ENCODE assay signal across 1 cellular context in the genomic region with DNA sequence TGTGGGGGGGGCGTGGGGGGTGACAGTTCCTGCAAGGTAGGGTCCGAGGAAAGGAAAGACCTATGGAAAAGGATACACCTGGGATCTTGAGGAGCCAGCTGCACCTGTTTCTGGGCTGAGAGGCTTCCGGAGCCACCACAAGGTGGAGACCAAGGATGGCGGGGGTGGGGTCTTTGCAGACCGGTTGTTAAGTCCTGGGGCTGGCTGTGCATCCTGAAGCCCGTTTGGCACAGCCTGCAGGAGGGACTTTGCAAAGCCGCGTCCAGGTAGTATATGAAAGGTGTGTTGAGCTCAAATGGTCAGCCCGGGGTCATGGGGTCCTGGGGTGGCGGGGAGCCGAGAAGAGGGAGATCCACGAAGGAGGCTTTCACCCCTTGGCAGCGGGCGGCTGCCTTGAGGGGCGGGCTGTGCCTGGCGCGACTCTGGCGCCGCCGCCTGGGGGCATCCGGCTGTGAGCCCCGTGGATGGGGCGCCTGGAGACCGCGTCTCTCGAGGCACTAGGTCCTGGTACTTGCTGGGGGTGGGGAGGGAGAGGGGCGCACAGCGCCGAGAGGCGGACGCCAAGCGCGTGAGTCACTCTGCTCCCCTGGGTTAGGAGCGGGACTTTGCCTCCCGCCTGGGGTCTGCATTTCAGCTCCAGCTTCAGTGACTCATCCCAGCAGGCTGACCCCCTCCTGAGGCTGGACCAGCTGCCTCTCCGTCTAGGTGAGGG.
A peak's percentile ranks its signal among the peaks of the same experiment; 100 is the strongest.
TF ChIP-seq lines count a peak whose summit lies in the region.

No MANE protein-coding gene starts in this region.

TF ChIP-seq in HEK293, 187 proteins besides CTCF, POLR2A, EP300 and RAD21 (continued from another document):
- TF ChIP-seq, protein P1, sequence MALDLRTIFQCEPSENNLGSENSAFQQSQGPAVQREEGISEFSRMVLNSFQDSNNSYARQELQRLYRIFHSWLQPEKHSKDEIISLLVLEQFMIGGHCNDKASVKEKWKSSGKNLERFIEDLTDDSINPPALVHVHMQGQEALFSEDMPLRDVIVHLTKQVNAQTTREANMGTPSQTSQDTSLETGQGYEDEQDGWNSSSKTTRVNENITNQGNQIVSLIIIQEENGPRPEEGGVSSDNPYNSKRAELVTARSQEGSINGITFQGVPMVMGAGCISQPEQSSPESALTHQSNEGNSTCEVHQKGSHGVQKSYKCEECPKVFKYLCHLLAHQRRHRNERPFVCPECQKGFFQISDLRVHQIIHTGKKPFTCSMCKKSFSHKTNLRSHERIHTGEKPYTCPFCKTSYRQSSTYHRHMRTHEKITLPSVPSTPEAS (tag by site-specific recombination; IDR thresholded peaks at IDR 0.05) = no peak
- 0 out of 2 replicates have a peak, but pooled peaks have one; percentile 6 for TF ChIP-seq ZNF600 (tag by site-specific recombination; IDR thresholded peaks at IDR 0.05)
- TF ChIP-seq, protein P2, sequence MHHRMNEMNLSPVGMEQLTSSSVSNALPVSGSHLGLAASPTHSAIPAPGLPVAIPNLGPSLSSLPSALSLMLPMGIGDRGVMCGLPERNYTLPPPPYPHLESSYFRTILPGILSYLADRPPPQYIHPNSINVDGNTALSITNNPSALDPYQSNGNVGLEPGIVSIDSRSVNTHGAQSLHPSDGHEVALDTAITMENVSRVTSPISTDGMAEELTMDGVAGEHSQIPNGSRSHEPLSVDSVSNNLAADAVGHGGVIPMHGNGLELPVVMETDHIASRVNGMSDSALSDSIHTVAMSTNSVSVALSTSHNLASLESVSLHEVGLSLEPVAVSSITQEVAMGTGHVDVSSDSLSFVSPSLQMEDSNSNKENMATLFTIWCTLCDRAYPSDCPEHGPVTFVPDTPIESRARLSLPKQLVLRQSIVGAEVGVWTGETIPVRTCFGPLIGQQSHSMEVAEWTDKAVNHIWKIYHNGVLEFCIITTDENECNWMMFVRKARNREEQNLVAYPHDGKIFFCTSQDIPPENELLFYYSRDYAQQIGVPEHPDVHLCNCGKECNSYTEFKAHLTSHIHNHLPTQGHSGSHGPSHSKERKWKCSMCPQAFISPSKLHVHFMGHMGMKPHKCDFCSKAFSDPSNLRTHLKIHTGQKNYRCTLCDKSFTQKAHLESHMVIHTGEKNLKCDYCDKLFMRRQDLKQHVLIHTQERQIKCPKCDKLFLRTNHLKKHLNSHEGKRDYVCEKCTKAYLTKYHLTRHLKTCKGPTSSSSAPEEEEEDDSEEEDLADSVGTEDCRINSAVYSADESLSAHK (tag by site-specific recombination; IDR thresholded peaks at IDR 0.05) = peak; percentile 99
- TF ChIP-seq EGR2 (tag by site-specific recombination; IDR thresholded peaks at IDR 0.05; ENCODE audit: low read depth) = no peak
- TF ChIP-seq ZNF146 (tag by site-specific recombination; IDR thresholded peaks at IDR 0.05) = no peak
- no peak for TF ChIP-seq ZNF138 (tag by site-specific recombination; IDR thresholded peaks at IDR 0.05; ENCODE audit: borderline replicate concordance)
- TF ChIP-seq KLF8 (tag by site-specific recombination; IDR thresholded peaks at IDR 0.05) = 0 out of 2 replicates have a peak, but pooled peaks have one; percentile 15
- TF ChIP-seq, protein P3, sequence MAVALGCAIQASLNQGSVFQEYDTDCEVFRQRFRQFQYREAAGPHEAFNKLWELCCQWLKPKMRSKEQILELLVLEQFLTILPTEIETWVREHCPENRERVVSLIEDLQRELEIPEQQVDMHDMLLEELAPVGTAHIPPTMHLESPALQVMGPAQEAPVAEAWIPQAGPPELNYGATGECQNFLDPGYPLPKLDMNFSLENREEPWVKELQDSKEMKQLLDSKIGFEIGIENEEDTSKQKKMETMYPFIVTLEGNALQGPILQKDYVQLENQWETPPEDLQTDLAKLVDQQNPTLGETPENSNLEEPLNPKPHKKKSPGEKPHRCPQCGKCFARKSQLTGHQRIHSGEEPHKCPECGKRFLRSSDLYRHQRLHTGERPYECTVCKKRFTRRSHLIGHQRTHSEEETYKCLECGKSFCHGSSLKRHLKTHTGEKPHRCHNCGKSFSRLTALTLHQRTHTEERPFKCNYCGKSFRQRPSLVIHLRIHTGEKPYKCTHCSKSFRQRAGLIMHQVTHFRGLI (tag by site-specific recombination; IDR thresholded peaks at IDR 0.05) = no peak
- peak; percentile 94 for TF ChIP-seq ZIC2 (tag by site-specific recombination; IDR thresholded peaks at IDR 0.05)
- no peak for TF ChIP-seq MYNN (tag by site-specific recombination; IDR thresholded peaks at IDR 0.05; ENCODE audit: borderline replicate concordance)
- TF ChIP-seq SP7 (tag by site-specific recombination; IDR thresholded peaks at IDR 0.05) = peak; percentile 58
- TF ChIP-seq, protein P4, sequence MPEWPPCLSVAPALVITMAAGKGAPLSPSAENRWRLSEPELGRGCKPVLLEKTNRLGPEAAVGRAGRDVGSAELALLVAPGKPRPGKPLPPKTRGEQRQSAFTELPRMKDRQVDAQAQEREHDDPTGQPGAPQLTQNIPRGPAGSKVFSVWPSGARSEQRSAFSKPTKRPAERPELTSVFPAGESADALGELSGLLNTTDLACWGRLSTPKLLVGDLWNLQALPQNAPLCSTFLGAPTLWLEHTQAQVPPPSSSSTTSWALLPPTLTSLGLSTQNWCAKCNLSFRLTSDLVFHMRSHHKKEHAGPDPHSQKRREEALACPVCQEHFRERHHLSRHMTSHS (tag by site-specific recombination; IDR thresholded peaks at IDR 0.05) = no peak
- peak; percentile 98 for TF ChIP-seq GLIS1 (tag by site-specific recombination; IDR thresholded peaks at IDR 0.05)
- 0 out of 2 replicates have a peak, but pooled peaks have one; percentile 27 for TF ChIP-seq ZBTB48 (tag by site-specific recombination; IDR thresholded peaks at IDR 0.05)
- TF ChIP-seq ZNF335 (tag by site-specific recombination; conservative IDR thresholded peaks at IDR 0.05) = peak; percentile 51
- 0 out of 2 replicates have a peak, but pooled peaks have one; percentile 13 for TF ChIP-seq ZFP37 (tag by site-specific recombination; IDR thresholded peaks at IDR 0.05)
- TF ChIP-seq, protein P5, sequence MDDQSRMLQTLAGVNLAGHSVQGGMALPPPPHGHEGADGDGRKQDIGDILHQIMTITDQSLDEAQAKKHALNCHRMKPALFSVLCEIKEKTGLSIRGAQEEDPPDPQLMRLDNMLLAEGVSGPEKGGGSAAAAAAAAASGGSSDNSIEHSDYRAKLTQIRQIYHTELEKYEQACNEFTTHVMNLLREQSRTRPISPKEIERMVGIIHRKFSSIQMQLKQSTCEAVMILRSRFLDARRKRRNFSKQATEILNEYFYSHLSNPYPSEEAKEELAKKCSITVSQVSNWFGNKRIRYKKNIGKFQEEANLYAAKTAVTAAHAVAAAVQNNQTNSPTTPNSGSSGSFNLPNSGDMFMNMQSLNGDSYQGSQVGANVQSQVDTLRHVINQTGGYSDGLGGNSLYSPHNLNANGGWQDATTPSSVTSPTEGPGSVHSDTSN (CRISPR knock-in tag; IDR thresholded peaks at IDR 0.05) = peak; percentile 50; the same call in 1 of the 2 replicates
- TF ChIP-seq ZBTB7A (tag by site-specific recombination; IDR thresholded peaks at IDR 0.05; ENCODE audit: low read depth) = 0 out of 2 replicates have a peak, but pooled peaks have one; percentile 48
- TF ChIP-seq, protein P6, sequence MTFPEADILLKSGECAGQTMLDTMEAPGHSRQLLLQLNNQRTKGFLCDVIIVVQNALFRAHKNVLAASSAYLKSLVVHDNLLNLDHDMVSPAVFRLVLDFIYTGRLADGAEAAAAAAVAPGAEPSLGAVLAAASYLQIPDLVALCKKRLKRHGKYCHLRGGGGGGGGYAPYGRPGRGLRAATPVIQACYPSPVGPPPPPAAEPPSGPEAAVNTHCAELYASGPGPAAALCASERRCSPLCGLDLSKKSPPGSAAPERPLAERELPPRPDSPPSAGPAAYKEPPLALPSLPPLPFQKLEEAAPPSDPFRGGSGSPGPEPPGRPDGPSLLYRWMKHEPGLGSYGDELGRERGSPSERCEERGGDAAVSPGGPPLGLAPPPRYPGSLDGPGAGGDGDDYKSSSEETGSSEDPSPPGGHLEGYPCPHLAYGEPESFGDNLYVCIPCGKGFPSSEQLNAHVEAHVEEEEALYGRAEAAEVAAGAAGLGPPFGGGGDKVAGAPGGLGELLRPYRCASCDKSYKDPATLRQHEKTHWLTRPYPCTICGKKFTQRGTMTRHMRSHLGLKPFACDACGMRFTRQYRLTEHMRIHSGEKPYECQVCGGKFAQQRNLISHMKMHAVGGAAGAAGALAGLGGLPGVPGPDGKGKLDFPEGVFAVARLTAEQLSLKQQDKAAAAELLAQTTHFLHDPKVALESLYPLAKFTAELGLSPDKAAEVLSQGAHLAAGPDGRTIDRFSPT (tag by site-specific recombination; IDR thresholded peaks at IDR 0.05) = peak; percentile 87
- peak; percentile 60 for TF ChIP-seq ZXDB (tag by site-specific recombination; IDR thresholded peaks at IDR 0.05)
- peak; percentile 47; the same call in 1 of the 2 replicates for TF ChIP-seq ZNF121 (tag by site-specific recombination; IDR thresholded peaks at IDR 0.05)
- TF ChIP-seq GLIS2 (tag by site-specific recombination; IDR thresholded peaks at IDR 0.05) = peak; percentile 98
- peak; percentile 60; the same call in 1 of the 2 replicates for TF ChIP-seq ZNF629 (tag by site-specific recombination; IDR thresholded peaks at IDR 0.05)
- TF ChIP-seq, protein P7, sequence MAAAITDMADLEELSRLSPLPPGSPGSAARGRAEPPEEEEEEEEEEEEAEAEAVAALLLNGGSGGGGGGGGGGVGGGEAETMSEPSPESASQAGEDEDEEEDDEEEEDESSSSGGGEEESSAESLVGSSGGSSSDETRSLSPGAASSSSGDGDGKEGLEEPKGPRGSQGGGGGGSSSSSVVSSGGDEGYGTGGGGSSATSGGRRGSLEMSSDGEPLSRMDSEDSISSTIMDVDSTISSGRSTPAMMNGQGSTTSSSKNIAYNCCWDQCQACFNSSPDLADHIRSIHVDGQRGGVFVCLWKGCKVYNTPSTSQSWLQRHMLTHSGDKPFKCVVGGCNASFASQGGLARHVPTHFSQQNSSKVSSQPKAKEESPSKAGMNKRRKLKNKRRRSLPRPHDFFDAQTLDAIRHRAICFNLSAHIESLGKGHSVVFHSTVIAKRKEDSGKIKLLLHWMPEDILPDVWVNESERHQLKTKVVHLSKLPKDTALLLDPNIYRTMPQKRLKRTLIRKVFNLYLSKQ (tag by site-specific recombination; IDR thresholded peaks at IDR 0.05; ENCODE audit: borderline replicate concordance) = no peak
- TF ChIP-seq, protein P8, sequence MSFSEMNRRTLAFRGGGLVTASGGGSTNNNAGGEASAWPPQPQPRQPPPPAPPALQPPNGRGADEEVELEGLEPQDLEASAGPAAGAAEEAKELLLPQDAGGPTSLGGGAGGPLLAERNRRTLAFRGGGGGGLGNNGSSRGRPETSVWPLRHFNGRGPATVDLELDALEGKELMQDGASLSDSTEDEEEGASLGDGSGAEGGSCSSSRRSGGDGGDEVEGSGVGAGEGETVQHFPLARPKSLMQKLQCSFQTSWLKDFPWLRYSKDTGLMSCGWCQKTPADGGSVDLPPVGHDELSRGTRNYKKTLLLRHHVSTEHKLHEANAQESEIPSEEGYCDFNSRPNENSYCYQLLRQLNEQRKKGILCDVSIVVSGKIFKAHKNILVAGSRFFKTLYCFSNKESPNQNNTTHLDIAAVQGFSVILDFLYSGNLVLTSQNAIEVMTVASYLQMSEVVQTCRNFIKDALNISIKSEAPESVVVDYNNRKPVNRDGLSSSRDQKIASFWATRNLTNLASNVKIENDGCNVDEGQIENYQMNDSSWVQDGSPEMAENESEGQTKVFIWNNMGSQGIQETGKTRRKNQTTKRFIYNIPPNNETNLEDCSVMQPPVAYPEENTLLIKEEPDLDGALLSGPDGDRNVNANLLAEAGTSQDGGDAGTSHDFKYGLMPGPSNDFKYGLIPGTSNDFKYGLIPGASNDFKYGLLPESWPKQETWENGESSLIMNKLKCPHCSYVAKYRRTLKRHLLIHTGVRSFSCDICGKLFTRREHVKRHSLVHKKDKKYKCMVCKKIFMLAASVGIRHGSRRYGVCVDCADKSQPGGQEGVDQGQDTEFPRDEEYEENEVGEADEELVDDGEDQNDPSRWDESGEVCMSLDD (tag by site-specific recombination; IDR thresholded peaks at IDR 0.05) = peak; percentile 87
- peak; percentile 39 for TF ChIP-seq SP2 (tag by site-specific recombination; IDR thresholded peaks at IDR 0.05)
- TF ChIP-seq ZNF394 (tag by site-specific recombination; IDR thresholded peaks at IDR 0.05; ENCODE audit: borderline replicate concordance) = no peak
- peak; percentile 57; the same call in 1 of the 2 replicates for TF ChIP-seq KLF16 (tag by site-specific recombination; IDR thresholded peaks at IDR 0.05)
- TF ChIP-seq BCL11A (tag by site-specific recombination; IDR thresholded peaks at IDR 0.05; ENCODE audit: low read depth) = peak; percentile 17; the same call in 1 of the 2 replicates
- TF ChIP-seq ZBTB8A (tag by site-specific recombination; IDR thresholded peaks at IDR 0.05) = peak; percentile 76
- TF ChIP-seq IKZF3 (tag by site-specific recombination; IDR thresholded peaks at IDR 0.05) = 0 out of 2 replicates have a peak, but pooled peaks have one; percentile 3
- no peak for TF ChIP-seq ZNF175 (tag by site-specific recombination; IDR thresholded peaks at IDR 0.05)
- TF ChIP-seq ZSCAN23 (tag by site-specific recombination; IDR thresholded peaks at IDR 0.05) = peak; percentile 30; the same call in 1 of the 2 replicates
- no peak for TF ChIP-seq ZFHX2 (tag by site-specific recombination; conservative IDR thresholded peaks at IDR 0.05)
